ENCODE assay signal across 8 cellular contexts in the genomic region with DNA sequence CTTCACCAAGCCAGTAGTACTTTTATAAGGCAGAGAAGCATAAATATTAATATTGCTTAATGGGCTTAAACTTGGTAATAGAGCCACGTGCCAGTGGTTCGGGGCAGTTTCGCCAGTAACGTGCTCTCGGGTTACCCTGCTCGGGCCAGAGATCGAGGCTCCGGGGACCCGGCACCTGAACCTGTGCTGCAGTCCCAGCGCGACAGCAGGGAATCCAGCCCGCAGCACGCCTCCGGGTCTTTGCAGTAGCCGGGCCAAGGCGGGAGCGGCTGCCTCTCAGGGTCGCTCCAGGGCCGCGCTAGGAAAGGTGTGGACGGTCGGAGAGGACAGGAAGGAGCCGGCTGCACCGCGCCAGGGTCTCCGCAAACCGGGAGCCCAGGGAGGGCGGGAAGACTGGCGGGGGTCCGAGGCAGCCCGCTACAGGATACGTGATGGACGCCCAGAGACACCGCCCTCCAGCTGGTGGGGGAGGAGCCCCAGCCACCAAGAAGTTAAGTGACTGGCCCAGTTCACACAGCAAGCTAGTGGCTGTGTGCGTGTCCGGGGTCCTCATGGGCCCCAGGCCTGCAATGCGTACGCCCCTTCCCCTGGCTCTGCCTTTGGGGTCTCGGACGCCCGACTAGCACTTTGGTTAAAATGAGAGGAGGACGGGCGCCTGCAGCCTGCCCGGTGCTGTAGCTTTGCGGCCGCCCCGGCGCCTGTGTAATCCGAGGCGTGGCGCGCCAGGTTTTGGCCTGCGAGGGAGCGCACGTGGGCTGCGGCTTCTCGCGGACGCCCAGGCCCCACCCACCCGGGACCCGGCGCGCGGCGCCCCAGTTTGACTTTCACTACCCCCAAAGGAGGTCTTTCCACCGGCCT. TPM values are rescaled to one million over a fixed set of nuclear protein-coding genes. Genes with fewer than 3 reads are reported as not detected.
A peak's percentile ranks its signal among the peaks of the same experiment; 100 is the strongest.
DNase-seq lines count a peak whose midpoint lies in the region; ATAC-seq and TF ChIP-seq lines count a peak whose summit lies in the region.

No MANE protein-coding gene starts in this region.

- H3K27me3 ChIP-seq in naive thymus-derived CD4-positive, alpha-beta T cell (ENCODE audit: control insufficient read depth in 2 of 2, insufficient read depth in 2 of 2, low read length in 2 of 2) = no peaks in the 10 kb centered on the region

- peak overlapping the region; percentile 85 to 98 (median 95) for H3K4me3 Mint-ChIP-seq in IgD-negative memory B cell
- peak overlapping the region; percentile 89 to 97 (median 95) for H3K4me3 Mint-ChIP-seq in naive thymus-derived CD4-positive, alpha-beta T cell
- peak overlapping the region; percentile 92 for H3K4me3 Mint-ChIP-seq in stimulated activated memory B cell treated with anti-CD40 and anti-IgM and Interleukin-4, amounts not matched to agents 10 μg/mL and 1 μg/mL and 100 μg/mL, for 72 hours

- H3K36me3 Mint-ChIP-seq in IgD-negative memory B cell = no peaks in the 10 kb centered on the region
- H3K36me3 Mint-ChIP-seq in naive thymus-derived CD4-positive, alpha-beta T cell = no peaks in the 10 kb centered on the region
- H3K36me3 Mint-ChIP-seq in stimulated activated memory B cell treated with anti-CD40 and anti-IgM and Interleukin-4, amounts not matched to agents 10 μg/mL and 1 μg/mL and 100 μg/mL, for 72 hours = no peaks in the 10 kb centered on the region

- DNase-seq in DMS53 treated with DMSO at 0.1 percent for 48 hours (lab: John Stamatoyannopoulos, UW; ENCODE audit: unreplicated experiment) = peak; percentile 72
- peak; percentile 81 for DNase-seq in activated T-helper 1 cell treated with Interleukin-2 at 50 U/mL for 16 hours (ENCODE audit: low read depth)
- DNase-seq in fibroblast of gingiva (ENCODE audit: low read depth) = peak; percentile 86
- DNase-seq in naive thymus-derived CD4-positive, alpha-beta T cell = peak; percentile 79 to 92 (median 90)

- H3K4me3 ChIP-seq in naive thymus-derived CD4-positive, alpha-beta T cell (ENCODE audit: low read length) = peak overlapping the region; percentile 98

- peak; percentile 53 for ATAC-seq in GM21619 (IDR thresholded peaks at IDR 0.05; ENCODE audit: unreplicated experiment)
- ATAC-seq in naive thymus-derived CD4-positive, alpha-beta T cell = peak; percentile 80
- ATAC-seq in stimulated activated memory B cell treated with anti-CD40 and anti-IgM and Interleukin-4, amounts not matched to agents 10 μg/mL and 1 μg/mL and 100 μg/mL, for 72 hours = peak; percentile 85

- H3K36me3 ChIP-seq in naive thymus-derived CD4-positive, alpha-beta T cell (ENCODE audit: control insufficient read depth in 2 of 3, insufficient read depth in 3 of 3, low read length in 3 of 3) = peaks cover 0 to 10% (median 0%) of the 10 kb centered on the region in 3 experiments

- H3K4me1 Mint-ChIP-seq in IgD-negative memory B cell = peaks cover 6 to 29% (median 18%) of the 10 kb centered on the region in 3 donors
- H3K4me1 Mint-ChIP-seq in naive thymus-derived CD4-positive, alpha-beta T cell = peaks cover 19 to 45% (median 39%) of the 10 kb centered on the region in 7 donors
- peaks cover 44% of the 10 kb centered on the region for H3K4me1 Mint-ChIP-seq in stimulated activated memory B cell treated with anti-CD40 and anti-IgM and Interleukin-4, amounts not matched to agents 10 μg/mL and 1 μg/mL and 100 μg/mL, for 72 hours

- no peaks in the 10 kb centered on the region for H3K9me3 ChIP-seq in naive thymus-derived CD4-positive, alpha-beta T cell (ENCODE audit: control insufficient read depth in 2 of 3, low read length in 3 of 3)

- POLR2A ChIA-PET in naive thymus-derived CD4-positive, alpha-beta T cell (lab: Charles Lee) = interaction anchor here (0.7 to 3.5 kb wide), 20 partner anchors 8 to 400 kb away, joined by 3 to 15 read pairs (median 4); a partner anchor contains a TSS

- CTCF ChIA-PET in naive thymus-derived CD4-positive, alpha-beta T cell (lab: Charles Lee) = interaction anchor here (0.6 to 2.3 kb wide), 8 partner anchors 7 to 758 kb away, joined by 3 to 8 read pairs (median 3); no protein-coding TSS in a partner anchor

- H3K4me1 ChIP-seq in naive thymus-derived CD4-positive, alpha-beta T cell (ENCODE audit: control insufficient read depth in 2 of 2, insufficient read depth in 2 of 2, low read length in 2 of 2) = peaks cover 8 to 11% of the 10 kb centered on the region in 2 donors

- intact Hi-C loops in naive thymus-derived CD4-positive, alpha-beta T cell (cut with micrococcal nuclease) = loop anchor here (1.0 to 5.0 kb wide), 13 partner anchors 8 to 410 kb away; a partner anchor contains a TSS

- no peaks in the 10 kb centered on the region for H3K9me3 Mint-ChIP-seq in IgD-negative memory B cell
- H3K9me3 Mint-ChIP-seq in naive thymus-derived CD4-positive, alpha-beta T cell = no peaks in the 10 kb centered on the region
- no peaks in the 10 kb centered on the region for H3K9me3 Mint-ChIP-seq in stimulated activated memory B cell treated with anti-CD40 and anti-IgM and Interleukin-4, amounts not matched to agents 10 μg/mL and 1 μg/mL and 100 μg/mL, for 72 hours

- H3K27ac Mint-ChIP-seq in IgD-negative memory B cell = peak overlapping the region; percentile 84 to 97 (median 89)
- H3K27ac Mint-ChIP-seq in naive thymus-derived CD4-positive, alpha-beta T cell = peak overlapping the region; percentile 85 to 98 (median 95)
- H3K27ac Mint-ChIP-seq in stimulated activated memory B cell treated with anti-CD40 and anti-IgM and Interleukin-4, amounts not matched to agents 10 μg/mL and 1 μg/mL and 100 μg/mL, for 72 hours = peak overlapping the region; percentile 88

- H3K27me3 Mint-ChIP-seq in IgD-negative memory B cell = no peaks in the 10 kb centered on the region
- H3K27me3 Mint-ChIP-seq in naive thymus-derived CD4-positive, alpha-beta T cell = peaks cover 0 to 26% (median 0%) of the 10 kb centered on the region in 5 donors
- no peaks in the 10 kb centered on the region for H3K27me3 Mint-ChIP-seq in stimulated activated memory B cell treated with anti-CD40 and anti-IgM and Interleukin-4, amounts not matched to agents 10 μg/mL and 1 μg/mL and 100 μg/mL, for 72 hours

- H3K27ac ChIP-seq in naive thymus-derived CD4-positive, alpha-beta T cell (ENCODE audit: low read depth, low read length) = peak overlapping the region; percentile 89

TF ChIP-seq in PFSK-1, 5 proteins besides CTCF, POLR2A, EP300 and RAD21:
- TF ChIP-seq SIN3A (IDR thresholded peaks at IDR 0.05; ENCODE audit: borderline replicate concordance, insufficient read depth, low read length) (peak; percentile 97; the same call in 1 of the 2 replicates), FOXP2 (optimal IDR thresholded peaks at IDR 0.05; ENCODE audit: borderline replicate concordance, extremely low read depth, extremely low read length, insufficient read depth) (peak; percentile 89), POLR2AphosphoS5 (IDR thresholded peaks at IDR 0.05; ENCODE audit: low read depth, low read length) (peak; percentile 45; the same call in 1 of the 2 replicates), TAF1 (IDR thresholded peaks at IDR 0.05; ENCODE audit: borderline replicate concordance, insufficient read depth, low read length) (peak; percentile 50; the same call in 1 of the 2 replicates)
- TF ChIP-seq, protein P1, sequence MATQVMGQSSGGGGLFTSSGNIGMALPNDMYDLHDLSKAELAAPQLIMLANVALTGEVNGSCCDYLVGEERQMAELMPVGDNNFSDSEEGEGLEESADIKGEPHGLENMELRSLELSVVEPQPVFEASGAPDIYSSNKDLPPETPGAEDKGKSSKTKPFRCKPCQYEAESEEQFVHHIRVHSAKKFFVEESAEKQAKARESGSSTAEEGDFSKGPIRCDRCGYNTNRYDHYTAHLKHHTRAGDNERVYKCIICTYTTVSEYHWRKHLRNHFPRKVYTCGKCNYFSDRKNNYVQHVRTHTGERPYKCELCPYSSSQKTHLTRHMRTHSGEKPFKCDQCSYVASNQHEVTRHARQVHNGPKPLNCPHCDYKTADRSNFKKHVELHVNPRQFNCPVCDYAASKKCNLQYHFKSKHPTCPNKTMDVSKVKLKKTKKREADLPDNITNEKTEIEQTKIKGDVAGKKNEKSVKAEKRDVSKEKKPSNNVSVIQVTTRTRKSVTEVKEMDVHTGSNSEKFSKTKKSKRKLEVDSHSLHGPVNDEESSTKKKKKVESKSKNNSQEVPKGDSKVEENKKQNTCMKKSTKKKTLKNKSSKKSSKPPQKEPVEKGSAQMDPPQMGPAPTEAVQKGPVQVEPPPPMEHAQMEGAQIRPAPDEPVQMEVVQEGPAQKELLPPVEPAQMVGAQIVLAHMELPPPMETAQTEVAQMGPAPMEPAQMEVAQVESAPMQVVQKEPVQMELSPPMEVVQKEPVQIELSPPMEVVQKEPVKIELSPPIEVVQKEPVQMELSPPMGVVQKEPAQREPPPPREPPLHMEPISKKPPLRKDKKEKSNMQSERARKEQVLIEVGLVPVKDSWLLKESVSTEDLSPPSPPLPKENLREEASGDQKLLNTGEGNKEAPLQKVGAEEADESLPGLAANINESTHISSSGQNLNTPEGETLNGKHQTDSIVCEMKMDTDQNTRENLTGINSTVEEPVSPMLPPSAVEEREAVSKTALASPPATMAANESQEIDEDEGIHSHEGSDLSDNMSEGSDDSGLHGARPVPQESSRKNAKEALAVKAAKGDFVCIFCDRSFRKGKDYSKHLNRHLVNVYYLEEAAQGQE (IDR thresholded peaks at IDR 0.05; ENCODE audit: insufficient read depth in 1 of 2, low read depth in 2 of 2, low read length in 2 of 2) = no peak

RNA-seq across cellular contexts. Expression of a gene that starts 1.2 kb away (rescaled TPM):
- polyA plus RNA-seq in IgD-negative memory B cell = 3.3 TPM
- polyA plus RNA-seq in PFSK-1 (2012; ENCODE audit: insufficient read length, low read depth) = 25.6 TPM
- 10 to 100 TPM; 17.4 to 43.3 (median 33.8) TPM for total RNA-seq in naive thymus-derived CD4-positive, alpha-beta T cell
- polyA plus RNA-seq in naive thymus-derived CD4-positive, alpha-beta T cell = 1 to 10 TPM; 1.7 to 4.3 TPM

Comparison
In these comparisons a context has a peak if more than half of its experiments do, and no peak if none do; other contexts are left out.
1. Peak in every context shown above with its lines: DNase-seq, ATAC-seq, H3K4me3 ChIP-seq and H3K27ac ChIP-seq.